8 cellular contexts compared by ENCODE assay signal in the genomic region with DNA sequence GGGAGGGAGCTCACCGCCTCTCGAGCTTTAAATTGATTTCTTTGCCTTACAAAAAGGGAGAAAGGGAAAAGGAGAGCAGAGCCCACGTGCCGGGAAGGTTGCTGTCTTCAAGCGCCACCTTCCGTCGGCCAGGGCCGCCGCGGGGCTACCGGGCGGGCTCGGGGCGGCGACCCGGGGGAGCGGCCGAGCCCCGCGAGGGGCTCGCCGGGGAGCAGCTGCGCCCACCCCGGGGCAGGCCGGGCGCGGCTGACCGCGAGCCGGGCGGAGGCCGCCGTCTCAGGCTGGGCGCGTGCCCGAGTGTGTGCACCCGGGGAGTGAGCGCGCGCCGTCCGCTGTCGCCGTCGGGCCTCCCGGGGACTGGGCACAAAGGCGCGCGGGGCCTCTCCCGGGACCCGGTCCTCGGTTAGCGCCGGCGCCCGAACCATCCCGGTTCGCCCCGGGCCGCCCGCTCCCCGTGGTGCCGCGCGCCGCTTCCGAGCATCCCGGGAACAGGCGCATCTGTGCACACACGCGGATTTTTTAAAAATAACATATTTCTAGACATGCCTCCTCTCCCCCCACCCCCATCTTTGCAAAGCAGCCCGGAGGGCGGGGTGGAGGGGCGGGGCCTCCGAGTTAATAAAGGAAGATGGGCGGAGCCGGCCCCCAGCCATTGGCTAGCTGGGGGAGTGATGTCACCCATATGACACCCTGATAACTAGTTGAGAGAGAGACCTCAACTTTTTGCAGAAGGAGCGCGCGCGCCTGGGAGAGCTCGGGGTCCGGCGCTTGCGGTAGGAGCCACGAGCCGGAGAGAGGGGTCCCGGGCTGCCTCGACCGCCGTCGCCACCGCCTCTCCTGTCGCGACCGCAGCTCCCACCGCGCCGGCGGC. TPM values are rescaled to one million over a fixed set of nuclear protein-coding genes. Genes with fewer than 3 reads are reported as not detected.
DNase-seq lines count a peak whose midpoint lies in the region; ATAC-seq, FAIRE-seq and TF ChIP-seq lines count a peak whose summit lies in the region.

A gene (plus strand): TSS at position 726 of the 871 bp plus-strand sequence. CDS start 338 bp downstream, outside the sequence.

- peaks cover 21% of the 10 kb centered on the region for H3K4me1 Mint-ChIP-seq in stimulated activated naive CD8-positive, alpha-beta T cell treated with anti-CD3 and anti-CD28 coated beads, Interleukin-15, Interleukin-2, amounts not matched to agents 100 ng/mL and 50 ng/mL, for 24 hours (ENCODE audit: low read depth)
- H3K4me1 Mint-ChIP-seq in activated naive CD8-positive, alpha-beta T cell treated with anti-CD3 and anti-CD28 coated beads, Interleukin-2, amount 10 ng/mL, durations not matched to agents 7 days and 5 days = peaks cover 12% of the 10 kb centered on the region

- ATAC-seq in stimulated activated naive CD8-positive, alpha-beta T cell treated with anti-CD3 and anti-CD28 coated beads, Interleukin-15, Interleukin-2, amounts not matched to agents 100 U/mL and 50 U/mL, for 24 hours = no peak
- ATAC-seq in activated naive CD8-positive, alpha-beta T cell treated with anti-CD3 and anti-CD28 coated beads, Interleukin-2, amount 10 ng/mL, durations not matched to agents 7 days and 5 days (ENCODE audit: low read depth) = no peak

- H3K36me3 ChIP-seq in iPS DF 6.9 (ENCODE audit: control insufficient read depth, insufficient read depth, low read length) (no peaks in the 10 kb centered on the region), Karpas-422 (ENCODE audit: insufficient read depth, low read length) (no peaks in the 10 kb centered on the region)

- H3K27me3 ChIP-seq in iPS DF 6.9 (ENCODE audit: control insufficient read depth, insufficient read depth, low read length) (no peaks in the 10 kb centered on the region), Karpas-422 (ENCODE audit: low read length) (no peaks in the 10 kb centered on the region)

- peaks cover 5% of the 10 kb centered on the region for H3K36me3 Mint-ChIP-seq in stimulated activated naive CD8-positive, alpha-beta T cell treated with anti-CD3 and anti-CD28 coated beads, Interleukin-15, Interleukin-2, amounts not matched to agents 100 ng/mL and 50 ng/mL, for 24 hours (ENCODE audit: low read depth)
- peaks cover 3% of the 10 kb centered on the region for H3K36me3 Mint-ChIP-seq in activated naive CD8-positive, alpha-beta T cell treated with anti-CD3 and anti-CD28 coated beads, Interleukin-2, amount 10 ng/mL, durations not matched to agents 7 days and 5 days

- no peak within 1 kb of the TSS for H3K4me3 Mint-ChIP-seq in stimulated activated naive CD8-positive, alpha-beta T cell treated with anti-CD3 and anti-CD28 coated beads, Interleukin-15, Interleukin-2, amounts not matched to agents 100 ng/mL and 50 ng/mL, for 24 hours
- H3K4me3 Mint-ChIP-seq in activated naive CD8-positive, alpha-beta T cell treated with anti-CD3 and anti-CD28 coated beads, Interleukin-2, amount 10 ng/mL, durations not matched to agents 7 days and 5 days = peak within 1 kb of the TSS; percentile 49

- H3K9ac ChIP-seq in Karpas-422 (ENCODE audit: low read length) = no peak within 1 kb of the TSS

- no peaks in the 10 kb centered on the region for H3K79me2 ChIP-seq in Karpas-422 (ENCODE audit: low read length)

- H2AFZ ChIP-seq in Karpas-422 (ENCODE audit: low read length) = no peak within 1 kb of the TSS

- H3K4me3 ChIP-seq in iPS DF 6.9 (ENCODE audit: low read length) = peak within 1 kb of the TSS; percentile 78
- H3K4me3 ChIP-seq in Karpas-422 (ENCODE audit: low read length) = no peak within 1 kb of the TSS

- no peaks in the 10 kb centered on the region for H4K20me1 ChIP-seq in Karpas-422 (ENCODE audit: insufficient read depth, low read depth, low read length)

- H3K27me3 Mint-ChIP-seq in stimulated activated naive CD8-positive, alpha-beta T cell treated with anti-CD3 and anti-CD28 coated beads, Interleukin-15, Interleukin-2, amounts not matched to agents 100 ng/mL and 50 ng/mL, for 24 hours = peaks cover 72% of the 10 kb centered on the region
- H3K27me3 Mint-ChIP-seq in activated naive CD8-positive, alpha-beta T cell treated with anti-CD3 and anti-CD28 coated beads, Interleukin-2, amount 10 ng/mL, durations not matched to agents 7 days and 5 days = peaks cover 49% of the 10 kb centered on the region

- no peaks in the 10 kb centered on the region for H3K4me1 ChIP-seq in iPS DF 6.9 (ENCODE audit: control insufficient read depth, insufficient read depth, low read length)
- no peaks in the 10 kb centered on the region for H3K4me1 ChIP-seq in Karpas-422 (ENCODE audit: low read length)

- no peak within 1 kb of the TSS for H3K4me2 ChIP-seq in Karpas-422 (ENCODE audit: low read depth, low read length, poor library complexity, severe bottlenecking)

- in situ Hi-C loops in GM13976 (cut with MboI; ENCODE audit: low sequenced_read_pairs, unreplicated experiment) = no loop called here

- H3K9me3 Mint-ChIP-seq in stimulated activated naive CD8-positive, alpha-beta T cell treated with anti-CD3 and anti-CD28 coated beads, Interleukin-15, Interleukin-2, amounts not matched to agents 100 ng/mL and 50 ng/mL, for 24 hours = no peaks in the 10 kb centered on the region
- peaks cover 1% of the 10 kb centered on the region for H3K9me3 Mint-ChIP-seq in activated naive CD8-positive, alpha-beta T cell treated with anti-CD3 and anti-CD28 coated beads, Interleukin-2, amount 10 ng/mL, durations not matched to agents 7 days and 5 days

- no peak for TF ChIP-seq CTCF in GM13976 (IDR thresholded peaks at IDR 0.05; ENCODE audit: borderline replicate concordance, control extremely low read depth, extremely low read depth, insufficient read depth, missing control alignments)

- H3K27ac ChIP-seq in iPS DF 6.9 (ENCODE audit: low read length) (no peak within 1 kb of the TSS), Karpas-422 (ENCODE audit: low read length) (no peak within 1 kb of the TSS)

- FAIRE-seq in urothelium cell line (lab: Jason Lieb, UNC) = no peak

- WGBS in iPS DF 6.9 (ENCODE audit: insufficient coverage, insufficient read length) = no CpG with 5 or more reads among the region's 100 CpGs

- peak within 1 kb of the TSS; percentile 71 for H3K27ac Mint-ChIP-seq in stimulated activated naive CD8-positive, alpha-beta T cell treated with anti-CD3 and anti-CD28 coated beads, Interleukin-15, Interleukin-2, amounts not matched to agents 100 ng/mL and 50 ng/mL, for 24 hours
- H3K27ac Mint-ChIP-seq in activated naive CD8-positive, alpha-beta T cell treated with anti-CD3 and anti-CD28 coated beads, Interleukin-2, amount 10 ng/mL, durations not matched to agents 7 days and 5 days = peak within 1 kb of the TSS; percentile 45

- no peak for DNase-seq in stimulated activated naive CD8-positive, alpha-beta T cell treated with anti-CD3 and anti-CD28 coated beads, Interleukin-15, Interleukin-2, amounts not matched to agents 100 U/mL and 50 U/mL, for 24 hours
- no peak for DNase-seq in activated naive CD8-positive, alpha-beta T cell treated with anti-CD3 and anti-CD28 coated beads, Interleukin-2, amount 10 ng/mL, durations not matched to agents 7 days and 5 days
- no peak for DNase-seq in iPS DF 6.9 (ENCODE audit: low read depth, low spot score)
- peak; percentile 68 for DNase-seq in stromal cell of bone marrow (ENCODE audit: low read depth)
- no peak for DNase-seq in GM13976 (ENCODE audit: low spot score)
- no peak for DNase-seq in Karpas-422
- no peak for DNase-seq in urothelium cell line (ENCODE audit: low spot score)

- no peaks in the 10 kb centered on the region for H3K9me2 ChIP-seq in Karpas-422 (replicated peaks; ENCODE audit: insufficient read depth, low read length)

- POLR2A ChIA-PET in activated naive CD8-positive, alpha-beta T cell treated with anti-CD3 and anti-CD28 coated beads, Interleukin-2, amount 10 ng/mL, durations not matched to agents 7 days and 5 days (lab: Charles Lee) = no interaction called here

- H3K9me3 ChIP-seq in iPS DF 6.9 (ENCODE audit: control insufficient read depth, insufficient read depth, low read length) (no peaks in the 10 kb centered on the region), Karpas-422 (ENCODE audit: low read length) (no peaks in the 10 kb centered on the region)

RNA-seq across cellular contexts. Expression of the gene that starts here (rescaled TPM):
- not detected for total RNA-seq in activated naive CD8-positive, alpha-beta T cell treated with anti-CD3 and anti-CD28 coated beads, Interleukin-2, amount 10 ng/mL, durations not matched to agents 7 days and 5 days
- not detected in 2 replicates for total RNA-seq in Karpas-422 (2014; rRNA removed; shearing (Covaris generic); ENCODE audit: low replicate concordance)
